8 cellular contexts compared by ENCODE assay signal in the genomic region with DNA sequence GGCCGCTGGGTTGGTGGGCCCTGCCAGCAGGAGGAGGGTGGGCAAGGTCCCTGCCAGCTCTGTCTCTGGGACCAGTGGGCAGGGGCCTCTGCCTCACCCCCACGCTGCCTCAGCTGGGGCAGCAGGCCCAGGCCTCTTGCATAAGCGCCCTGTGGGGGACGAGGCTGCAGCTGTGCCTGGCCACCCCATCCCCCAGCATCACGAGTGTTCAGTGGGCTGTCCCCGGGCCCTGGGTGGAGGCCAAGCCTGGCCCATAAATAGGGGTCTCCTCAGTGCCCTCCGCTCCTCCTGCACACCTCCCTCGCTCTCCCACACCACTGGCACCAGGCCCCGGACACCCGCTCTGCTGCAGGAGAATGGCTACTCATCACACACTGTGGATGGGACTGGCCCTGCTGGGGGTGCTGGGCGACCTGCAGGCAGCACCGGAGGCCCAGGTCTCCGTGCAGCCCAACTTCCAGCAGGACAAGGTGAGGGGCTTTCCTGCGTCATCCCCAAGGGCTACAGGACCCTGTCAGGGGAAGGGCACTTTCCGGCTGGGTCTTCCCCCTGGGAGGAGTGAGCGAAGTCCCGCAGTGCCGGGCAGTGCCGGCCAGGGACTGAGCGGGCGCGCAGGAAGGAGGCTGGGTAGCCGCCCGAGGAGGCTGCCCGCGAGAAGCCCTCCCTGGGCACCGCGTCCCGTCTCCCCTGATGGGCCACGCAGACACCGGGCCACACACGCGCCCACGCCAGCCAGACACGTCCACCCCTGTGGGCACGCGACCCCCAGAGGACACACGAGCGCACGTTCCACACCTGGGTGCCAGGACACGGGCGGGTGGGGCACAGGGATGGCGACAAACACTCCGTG.
DNase-seq lines count a peak whose midpoint lies in the region; ATAC-seq and TF ChIP-seq lines count a peak whose summit lies in the region.

PTGDS (plus strand) TSS at position 282 of the 850 bp plus-strand sequence; CDS start at position 357, 75 bp downstream.

- no peak for ATAC-seq in GM21390 (IDR thresholded peaks at IDR 0.05; ENCODE audit: unreplicated experiment)

- no peaks in the 10 kb centered on the region for H3K27me3 ChIP-seq in effector memory CD4-positive, alpha-beta T cell (replicated peaks; ENCODE audit: control insufficient read depth, insufficient read depth, low read length, poor library complexity, severe bottlenecking)

- TF ChIP-seq CTCF in LNCaP clone FGC (IDR thresholded peaks at IDR 0.05; ENCODE audit: control insufficient read depth, extremely low read depth, insufficient read depth): no peak

- H3K27ac ChIP-seq in effector memory CD4-positive, alpha-beta T cell (ENCODE audit: insufficient read depth, low read length, poor library complexity, severe bottlenecking): no peak within 1 kb of the TSS

- DNase-seq in LNCaP clone FGC (ENCODE audit: low read depth) (no peak), medulla oblongata (ENCODE audit: extremely low spot score) (peak; percentile 95), superior temporal gyrus (ENCODE audit: extremely low spot score) (peak; percentile 97), NCI-H2029 (lab: John Stamatoyannopoulos, UW) (no peak), EL (no peak)
- DNase-seq in effector memory CD4-positive, alpha-beta T cell: no peak
- DNase-seq in activated CD4-positive, CD25-positive, alpha-beta regulatory T cell treated with anti-CD3 and anti-CD28 coated beads, Interleukin-2, amount 50 U/mL, for 72 hours: no peak

- H3K36me3 ChIP-seq in effector memory CD4-positive, alpha-beta T cell (ENCODE audit: control insufficient read depth, insufficient read depth, low read length): no peaks in the 10 kb centered on the region

- H3K4me3 ChIP-seq in LNCaP clone FGC (ENCODE audit: low read depth, low read length): peak within 1 kb of the TSS; percentile 30; the same call in 1 of the 2 replicates
- H3K4me3 ChIP-seq in effector memory CD4-positive, alpha-beta T cell (ENCODE audit: insufficient read depth, low read depth, low read length, poor library complexity, severe bottlenecking): peak within 1 kb of the TSS; percentile 52

- peaks cover 39% of the 10 kb centered on the region for H3K4me1 ChIP-seq in effector memory CD4-positive, alpha-beta T cell (ENCODE audit: control insufficient read depth, insufficient read depth, low read length, poor library complexity, severe bottlenecking)

- no peaks in the 10 kb centered on the region for H3K9me3 ChIP-seq in effector memory CD4-positive, alpha-beta T cell (ENCODE audit: control insufficient read depth, low read length)

Comparison
In these comparisons a context has a peak if more than half of its experiments do, and no peak if none do; other contexts are left out.
1. DNase-seq: peak in medulla oblongata (single experiment) and superior temporal gyrus (single experiment); none in LNCaP clone FGC (single experiment), effector memory CD4-positive, alpha-beta T cell (0 of 3), activated CD4-positive, CD25-positive, alpha-beta regulatory T cell treated with anti-CD3 and anti-CD28 coated beads, Interleukin-2, amount 50 U/mL, for 72 hours (single experiment), NCI-H2029 (single experiment) and EL (single experiment).